ENCODE assay signal across 8 cellular contexts in genomic region chr20:44586289-44586911, GRCh38. TPM values are rescaled to one million over a fixed set of nuclear protein-coding genes. Genes with fewer than 3 reads are reported as not detected.
DNase-seq lines count a peak whose midpoint lies in the region; ATAC-seq, FAIRE-seq and TF ChIP-seq lines count a peak whose summit lies in the region.

No MANE protein-coding gene starts in this region.

- FAIRE-seq in urothelium cell line (lab: Jason Lieb, UNC): no peak

- peak overlapping the region; percentile 33 for H3K9ac ChIP-seq in SK-N-MC (ENCODE audit: insufficient read length)

- H3K4me3 ChIP-seq in heart left ventricle (peak overlapping the region in 8 of 12 donors; percentile 5 to 72 (median 62)), SK-N-MC (peak overlapping the region; percentile 41), upper lobe of left lung (no peak overlapping the region)

- ATAC-seq in heart left ventricle (no peak), HG02943 (IDR thresholded peaks at IDR 0.05; ENCODE audit: low read depth, unreplicated experiment) (peak; percentile 56), upper lobe of left lung (ENCODE audit: low FRiP score in 2 of 2) (no peak)

- TF ChIP-seq POLR2A in heart left ventricle (IDR thresholded peaks at IDR 0.05) (no peak), upper lobe of left lung (IDR thresholded peaks at IDR 0.05) (no peak)

- intact Hi-C loops in heart left ventricle (cut with DNase I): no loop called here
- intact Hi-C loops in cardiac septum (cut with DNase I): no loop called here

- H3K27me3 ChIP-seq in heart left ventricle: no peaks in the 10 kb centered on the region
- H3K27me3 ChIP-seq in upper lobe of left lung: no peaks in the 10 kb centered on the region

- DNase-seq in heart left ventricle (no peak), cardiac septum (ENCODE audit: low spot score) (no peak), SK-N-MC (ENCODE audit: low read depth, low spot score) (no peak), upper lobe of left lung (no peak), urothelium cell line (ENCODE audit: low spot score) (no peak), NCI-H446 (lab: John Stamatoyannopoulos, UW) (no peak), HuH-7.5 (ENCODE audit: low spot score) (no peak)

- TF ChIP-seq EP300 in upper lobe of left lung (IDR thresholded peaks at IDR 0.05): no peak

- WGBS in heart left ventricle, 4 donors: 26 to 45% (median 41%) methylated on average over 3 of the region's 3 CpGs
- WGBS in upper lobe of left lung, 2 donors: 69% methylated on average over 3 of the region's 3 CpGs

- no peaks in the 10 kb centered on the region for H3K9me3 ChIP-seq in heart left ventricle
- no peaks in the 10 kb centered on the region for H3K9me3 ChIP-seq in SK-N-MC (ENCODE audit: low read depth, low read length)
- H3K9me3 ChIP-seq in upper lobe of left lung: no peaks in the 10 kb centered on the region

- H3K27ac ChIP-seq in heart left ventricle (peak overlapping the region in 11 of 12 donors; percentile 5 to 96 (median 92)), SK-N-MC (peak overlapping the region; percentile 78), upper lobe of left lung (peak overlapping the region in 3 of 4 donors; percentile 3 to 90 (median 35))

- H3K4me1 ChIP-seq in heart left ventricle: peaks cover 5 to 83% (median 55%) of the 10 kb centered on the region in 12 donors
- H3K4me1 ChIP-seq in upper lobe of left lung: peaks cover 21 to 29% (median 24%) of the 10 kb centered on the region in 4 donors

- peaks cover 0 to 23% (median 17%) of the 10 kb centered on the region in 9 donors for H3K36me3 ChIP-seq in heart left ventricle
- H3K36me3 ChIP-seq in SK-N-MC (ENCODE audit: insufficient read depth, low read length): peaks cover 8% of the 10 kb centered on the region
- peaks cover 0 to 17% (median 9%) of the 10 kb centered on the region in 4 donors for H3K36me3 ChIP-seq in upper lobe of left lung

- TF ChIP-seq CTCF in heart left ventricle (IDR thresholded peaks at IDR 0.05) (no peak), upper lobe of left lung (IDR thresholded peaks at IDR 0.05) (no peak)

RNA-seq across cellular contexts. Expression of gene PKIG, which starts 4.0 kb away (rescaled TPM):
- total RNA-seq in heart left ventricle: 100 to 1,000 TPM; 156 to 286 (median 200) TPM
- polyA plus RNA-seq in heart left ventricle: 100 to 1,000 TPM; 155 to 213 TPM
- 274 TPM for total RNA-seq in cardiac septum
- 10 to 100 TPM; 46.1 to 91.5 (median 67.8) TPM for total RNA-seq in upper lobe of left lung

Comparison
In these comparisons a context has a peak if more than half of its experiments do, and no peak if none do; other contexts are left out.
1. H3K27ac ChIP-seq: peak in every context shown above with its lines; median percentile 92 in heart left ventricle; 78 in SK-N-MC; 35 in upper lobe of left lung.
2. H3K4me3 ChIP-seq: peak in heart left ventricle (8 of 12) and SK-N-MC (single experiment); none in upper lobe of left lung (0 of 4).